2 cellular contexts compared by ENCODE assay signal in genomic region chr2:222305510-222306392, GRCh38.
TF ChIP-seq lines count a peak whose summit lies in the region.

No MANE protein-coding gene starts in this region.

TF ChIP-seq in GM12878, 131 proteins besides CTCF, POLR2A, EP300 and RAD21 (continued from another document):
- TF ChIP-seq BCLAF1 (IDR thresholded peaks at IDR 0.05), result no peak
- no peak for TF ChIP-seq ZNF592 (IDR thresholded peaks at IDR 0.05)
- TF ChIP-seq ATF7 (IDR thresholded peaks at IDR 0.05; ENCODE audit: low read depth), result no peak
- TF ChIP-seq BMI1 (IDR thresholded peaks at IDR 0.05; ENCODE audit: borderline replicate concordance), result 0 out of 2 replicates have a peak, but pooled peaks have one; percentile 32
- no peak for TF ChIP-seq NRF1 (conservative IDR thresholded peaks at IDR 0.05; ENCODE audit: low read depth, low read length)
- TF ChIP-seq, protein P1, sequence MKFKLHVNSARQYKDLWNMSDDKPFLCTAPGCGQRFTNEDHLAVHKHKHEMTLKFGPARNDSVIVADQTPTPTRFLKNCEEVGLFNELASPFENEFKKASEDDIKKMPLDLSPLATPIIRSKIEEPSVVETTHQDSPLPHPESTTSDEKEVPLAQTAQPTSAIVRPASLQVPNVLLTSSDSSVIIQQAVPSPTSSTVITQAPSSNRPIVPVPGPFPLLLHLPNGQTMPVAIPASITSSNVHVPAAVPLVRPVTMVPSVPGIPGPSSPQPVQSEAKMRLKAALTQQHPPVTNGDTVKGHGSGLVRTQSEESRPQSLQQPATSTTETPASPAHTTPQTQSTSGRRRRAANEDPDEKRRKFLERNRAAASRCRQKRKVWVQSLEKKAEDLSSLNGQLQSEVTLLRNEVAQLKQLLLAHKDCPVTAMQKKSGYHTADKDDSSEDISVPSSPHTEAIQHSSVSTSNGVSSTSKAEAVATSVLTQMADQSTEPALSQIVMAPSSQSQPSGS (IDR thresholded peaks at IDR 0.05; ENCODE audit: low read length), result no peak
- peak; percentile 94 for TF ChIP-seq HDAC6 (IDR thresholded peaks at IDR 0.05; ENCODE audit: unreplicated experiment)
- TF ChIP-seq LARP7 (IDR thresholded peaks at IDR 0.05), result no peak

TF ChIP-seq in liver, 16 proteins besides CTCF, POLR2A, EP300 and RAD21 (continued from another document):
- TF ChIP-seq ZBTB33 (IDR thresholded peaks at IDR 0.05) (no peak), TAF1 (conservative IDR thresholded peaks at IDR 0.05) (no peak), REST (IDR thresholded peaks at IDR 0.05) (no peak)
